Comparison of ENCODE assay signal across 1 cellular context in the genomic region with DNA sequence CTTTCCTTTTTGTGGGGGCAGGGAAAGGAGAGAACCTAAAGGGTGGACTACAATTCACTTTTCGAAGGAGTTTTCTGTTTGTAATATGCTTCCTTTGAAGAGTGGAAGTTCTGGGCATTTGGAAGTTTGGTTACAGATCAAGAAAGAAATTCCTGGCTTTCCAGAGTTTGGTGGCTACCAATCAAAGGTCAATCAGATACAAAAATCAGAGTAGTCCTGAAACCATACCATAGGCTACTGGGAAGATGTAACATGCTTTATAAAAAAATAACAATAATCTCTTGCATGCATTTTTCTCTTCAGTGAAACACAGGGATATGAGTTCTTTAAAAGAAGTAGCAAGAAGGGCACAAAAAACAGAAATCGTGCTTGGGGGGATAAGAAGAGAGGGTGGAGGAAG.
TF ChIP-seq lines count a peak whose summit lies in the region.

No MANE protein-coding gene starts in this region.

TF ChIP-seq in K562, 482 proteins besides CTCF, POLR2A, EP300 and RAD21 (continued from another document):
- TF ChIP-seq, protein P1, sequence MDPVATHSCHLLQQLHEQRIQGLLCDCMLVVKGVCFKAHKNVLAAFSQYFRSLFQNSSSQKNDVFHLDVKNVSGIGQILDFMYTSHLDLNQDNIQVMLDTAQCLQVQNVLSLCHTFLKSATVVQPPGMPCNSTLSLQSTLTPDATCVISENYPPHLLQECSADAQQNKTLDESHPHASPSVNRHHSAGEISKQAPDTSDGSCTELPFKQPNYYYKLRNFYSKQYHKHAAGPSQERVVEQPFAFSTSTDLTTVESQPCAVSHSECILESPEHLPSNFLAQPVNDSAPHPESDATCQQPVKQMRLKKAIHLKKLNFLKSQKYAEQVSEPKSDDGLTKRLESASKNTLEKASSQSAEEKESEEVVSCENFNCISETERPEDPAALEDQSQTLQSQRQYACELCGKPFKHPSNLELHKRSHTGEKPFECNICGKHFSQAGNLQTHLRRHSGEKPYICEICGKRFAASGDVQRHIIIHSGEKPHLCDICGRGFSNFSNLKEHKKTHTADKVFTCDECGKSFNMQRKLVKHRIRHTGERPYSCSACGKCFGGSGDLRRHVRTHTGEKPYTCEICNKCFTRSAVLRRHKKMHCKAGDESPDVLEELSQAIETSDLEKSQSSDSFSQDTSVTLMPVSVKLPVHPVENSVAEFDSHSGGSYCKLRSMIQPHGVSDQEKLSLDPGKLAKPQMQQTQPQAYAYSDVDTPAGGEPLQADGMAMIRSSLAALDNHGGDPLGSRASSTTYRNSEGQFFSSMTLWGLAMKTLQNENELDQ (CRISPR knock-in tag; IDR thresholded peaks at IDR 0.05; ENCODE audit: borderline replicate concordance), result no peak
- TF ChIP-seq ARID1B (IDR thresholded peaks at IDR 0.05), result 0 out of 2 replicates have a peak, but pooled peaks have one; percentile 14
- TF ChIP-seq EGR1 (conservative IDR thresholded peaks at IDR 0.05), result 0 out of 2 replicates have a peak, but pooled peaks have one; percentile 29
- TF ChIP-seq, protein P2, sequence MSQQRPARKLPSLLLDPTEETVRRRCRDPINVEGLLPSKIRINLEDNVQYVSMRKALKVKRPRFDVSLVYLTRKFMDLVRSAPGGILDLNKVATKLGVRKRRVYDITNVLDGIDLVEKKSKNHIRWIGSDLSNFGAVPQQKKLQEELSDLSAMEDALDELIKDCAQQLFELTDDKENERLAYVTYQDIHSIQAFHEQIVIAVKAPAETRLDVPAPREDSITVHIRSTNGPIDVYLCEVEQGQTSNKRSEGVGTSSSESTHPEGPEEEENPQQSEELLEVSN (IDR thresholded peaks at IDR 0.05; ENCODE audit: borderline replicate concordance in 1 of 2, extremely low read depth in 1 of 2, insufficient read depth in 1 of 2, insufficient read length in 1 of 2, low read depth in 1 of 2, low read length in 1 of 2, poor library complexity in 1 of 2, severe bottlenecking in 1 of 2), result no peak
- TF ChIP-seq FUS (optimal IDR thresholded peaks at IDR 0.05; ENCODE audit: low read depth, low read length), result no peak
- no peak for TF ChIP-seq TAF7 (tag; IDR thresholded peaks at IDR 0.05)
